12 cellular contexts compared by ENCODE assay signal in the genomic region with DNA sequence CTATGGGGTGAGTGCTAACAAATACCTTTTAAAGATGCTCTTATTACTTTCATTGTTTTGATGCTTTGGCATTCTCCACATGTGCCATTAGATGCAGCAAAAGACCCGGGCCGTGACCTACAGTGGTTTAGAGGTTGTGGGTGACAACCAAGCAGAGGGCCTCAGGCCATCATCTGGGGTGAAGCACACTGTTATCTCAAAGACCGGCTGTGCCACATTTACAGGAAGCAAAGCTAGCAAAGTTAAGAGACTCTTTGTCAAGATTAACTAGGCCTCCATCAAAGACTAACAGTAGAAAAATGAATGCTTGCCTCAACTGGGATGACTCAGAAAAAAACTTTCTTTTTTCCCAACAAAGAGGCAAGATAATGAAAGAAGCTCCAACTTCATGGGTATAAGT.
"Had no signal": no experiment of that assay in that cellular context is flagged by ENCODE, and none has a peak within 500 bp of the region (broad histone marks: within the 10 kb centered on the region; RNA-seq: fewer than 3 reads in every experiment).

No MANE protein-coding gene starts in this region.

- ATAC-seq: esophagus mucosa; left cardiac atrium; naive thymus-derived CD4-positive, alpha-beta T cell had no signal

- H3K4me1 ChIP-seq: right atrium auricular region, tibial nerve, vagina had no signal

- H3K36me3 ChIP-seq: neutrophil, right atrium auricular region, tibial nerve, vagina had no signal

- H3K9me3 ChIP-seq: neutrophil, right atrium auricular region, tibial nerve, vagina had no signal

- H3K27ac ChIP-seq: neutrophil, right atrium auricular region, tibial nerve, vagina had no signal

- H3K27me3 ChIP-seq: neutrophil, right atrium auricular region, tibial nerve, vagina had no signal

- DNase-seq: activated CD4-positive, alpha-beta memory T cell treated with anti-CD3 and anti-CD28 coated beads, Interleukin-2, amount 10 ng/mL, durations not matched to agents 7 days and 5 days; activated CD8-positive, alpha-beta memory T cell treated with anti-CD3 and anti-CD28 coated beads, Interleukin-2, amount 50 U/mL, for 4 hours; activated naive CD8-positive, alpha-beta T cell treated with anti-CD3 and anti-CD28 coated beads, Interleukin-2, amount 10 ng/mL, durations not matched to agents 7 days and 5 days; left cardiac atrium; naive thymus-derived CD4-positive, alpha-beta T cell had no signal

- H3K4me3 ChIP-seq: lung, right atrium auricular region, smooth muscle cell, tibial nerve, vagina had no signal
